20 cellular contexts compared by ENCODE assay signal in genomic region chr1:55289614-55290013, GRCh38.
A peak's percentile ranks its signal among the peaks of the same experiment; 100 is the strongest.
DNase-seq lines count a peak whose midpoint lies in the region; ATAC-seq and TF ChIP-seq lines count a peak whose summit lies in the region.
"Had no signal": no experiment of that assay in that cellular context is flagged by ENCODE, and none has a peak within 500 bp of the region (broad histone marks: within the 10 kb centered on the region; RNA-seq: fewer than 3 reads in every experiment).

No MANE protein-coding gene starts in this region.

- CTCF ChIA-PET in MCF 10A (lab: Yijun Ruan, JAX): interaction anchor here (0.6 to 2.3 kb wide), 5 partner anchors 12 to 1299 kb away, joined by 3 to 19 read pairs (median 4); no protein-coding TSS in a partner anchor

- H3K4me1 Mint-ChIP-seq in endothelial cell (ENCODE audit: unreplicated experiment) (no peaks in the 10 kb centered on the region), MCF 10A (ENCODE audit: insufficient read depth, unreplicated experiment) (peaks cover 5% of the 10 kb centered on the region)

- H3K4me3 Mint-ChIP-seq in endothelial cell (ENCODE audit: unreplicated experiment) (no peak overlapping the region), MCF 10A (ENCODE audit: unreplicated experiment) (no peak overlapping the region)
- H3K4me3 Mint-ChIP-seq: activated CD8-positive, alpha-beta T cell treated with anti-CD3 and anti-CD28 coated beads, Interleukin-2, amount 10 ng/mL, durations not matched to agents 7 days and 5 days; activated naive CD8-positive, alpha-beta T cell treated with anti-CD3 and anti-CD28 coated beads, Interleukin-2, amount 10 ng/mL, durations not matched to agents 7 days and 5 days; activated T-cell treated with anti-CD3 and anti-CD28 coated beads, Interleukin-2, amount 50 U/mL, for 72 hours had no signal

- H3K27ac Mint-ChIP-seq in endothelial cell (ENCODE audit: unreplicated experiment): no peak overlapping the region
- H3K27ac Mint-ChIP-seq in MCF 10A (ENCODE audit: low read depth, unreplicated experiment): no peak overlapping the region
- H3K27ac Mint-ChIP-seq: activated CD8-positive, alpha-beta T cell treated with anti-CD3 and anti-CD28 coated beads, Interleukin-2, amount 10 ng/mL, durations not matched to agents 7 days and 5 days; activated naive CD8-positive, alpha-beta T cell treated with anti-CD3 and anti-CD28 coated beads, Interleukin-2, amount 10 ng/mL, durations not matched to agents 7 days and 5 days; activated T-cell treated with anti-CD3 and anti-CD28 coated beads, Interleukin-2, amount 50 U/mL, for 72 hours had no signal

- H3K36me3 ChIP-seq in spleen: no peaks in the 10 kb centered on the region
- H3K36me3 ChIP-seq in upper lobe of right lung: no peaks in the 10 kb centered on the region
- H3K36me3 ChIP-seq: esophagus muscularis mucosa, WERI-Rb-1 had no signal

- BruUV-seq in MCF 10A (replicated peaks; lab: Mats Ljungman, UMichigan): no TSS peak

- intact Hi-C loops in MCF 10A (cut with micrococcal nuclease): loop anchor here (5.0 to 10.0 kb wide), 2 partner anchors 185 to 1423 kb away; no protein-coding TSS in a partner anchor
- intact Hi-C loops in spleen (cut with DNase I; ENCODE audit: low total_unique reads): loop anchor here (5.0 to 10.0 kb wide), 2 partner anchors 1293 to 1425 kb away; no protein-coding TSS in a partner anchor
- intact Hi-C loops in upper lobe of right lung (cut with DNase I): loop anchor here (10.0 kb wide), 1 partner anchor 1295 kb away; no protein-coding TSS in a partner anchor

- H3K4me3 ChIP-seq in NB4 (ENCODE audit: low read depth, low read length) (no peak overlapping the region), spleen (no peak overlapping the region), upper lobe of right lung (no peak overlapping the region)
- H3K4me3 ChIP-seq: dorsolateral prefrontal cortex, esophagus muscularis mucosa had no signal

- H3K4me1 ChIP-seq in spleen (peaks cover 0 to 24% (median 4%) of the 10 kb centered on the region in 6 donors), upper lobe of right lung (no peaks in the 10 kb centered on the region)

- H3K9me3 Mint-ChIP-seq in endothelial cell (ENCODE audit: unreplicated experiment): no peaks in the 10 kb centered on the region
- peaks cover 7% of the 10 kb centered on the region for H3K9me3 Mint-ChIP-seq in MCF 10A (ENCODE audit: unreplicated experiment)
- H3K9me3 Mint-ChIP-seq: activated naive CD8-positive, alpha-beta T cell treated with anti-CD3 and anti-CD28 coated beads, Interleukin-2, amount 10 ng/mL, durations not matched to agents 7 days and 5 days; activated T-cell treated with anti-CD3 and anti-CD28 coated beads, Interleukin-2, amount 50 U/mL, for 72 hours had no signal

- TF ChIP-seq CTCF in GM12873 (IDR thresholded peaks at IDR 0.05; ENCODE audit: insufficient read depth, low read depth, low read length, missing control alignments): peak; percentile 35
- TF ChIP-seq CTCF in NB4 (IDR thresholded peaks at IDR 0.05; ENCODE audit: low read depth, low read length): peak; percentile 25
- TF ChIP-seq CTCF in endothelial cell (IDR thresholded peaks at IDR 0.05; ENCODE audit: unreplicated experiment): peak; percentile 30
- no peak for TF ChIP-seq CTCF in MCF 10A (IDR thresholded peaks at IDR 0.05; ENCODE audit: unreplicated experiment)
- no peak for TF ChIP-seq CTCF in spleen (IDR thresholded peaks at IDR 0.05 in 8 of 11, conservative IDR thresholded peaks at IDR 0.05 in 3 of 11)
- TF ChIP-seq CTCF in upper lobe of right lung (IDR thresholded peaks at IDR 0.05): no peak

- POLR2A ChIA-PET in MCF 10A (lab: Yijun Ruan, JAX): no interaction called here

- no peak for DNase-seq in NB4 (ENCODE audit: low read depth)
- no peak for DNase-seq in endothelial cell (ENCODE audit: low spot score)
- DNase-seq in renal cortical epithelial cell (ENCODE audit: low read depth): peak; percentile 28
- DNase-seq in MCF 10A (ENCODE audit: unreplicated experiment): no peak
- no peak for DNase-seq in spleen
- DNase-seq in upper lobe of right lung: no peak
- DNase-seq: activated CD8-positive, alpha-beta T cell treated with anti-CD3 and anti-CD28 coated beads, Interleukin-2, amount 10 ng/mL, durations not matched to agents 7 days and 5 days; activated naive CD8-positive, alpha-beta T cell treated with anti-CD3 and anti-CD28 coated beads, Interleukin-2, amount 10 ng/mL, durations not matched to agents 7 days and 5 days; activated T-cell treated with anti-CD3 and anti-CD28 coated beads, Interleukin-2, amount 50 U/mL, for 72 hours; dorsolateral prefrontal cortex; glutamatergic neuron; MM.1S; NCI-H187 treated with DMSO at 0.1 percent for 48 hours; NCI-H524; Right ventricle myocardium superior; T-helper 1 cell; WERI-Rb-1 had no signal

- 92 to 98% (median 93%) methylated on average over 5 of the region's 5 CpGs for WGBS in spleen, 5 donors

- no peaks in the 10 kb centered on the region for H3K27me3 ChIP-seq in spleen (replicated peaks in 1 of 7)
- no peaks in the 10 kb centered on the region for H3K27me3 ChIP-seq in upper lobe of right lung
- H3K27me3 ChIP-seq: esophagus muscularis mucosa had no signal

- H3K27me3 Mint-ChIP-seq in endothelial cell (ENCODE audit: unreplicated experiment): no peaks in the 10 kb centered on the region
- H3K27me3 Mint-ChIP-seq in MCF 10A (ENCODE audit: insufficient read depth, unreplicated experiment): no peaks in the 10 kb centered on the region

- H3K27ac ChIP-seq in spleen (no peak overlapping the region), upper lobe of right lung (no peak overlapping the region)
- H3K27ac ChIP-seq: dorsolateral prefrontal cortex, esophagus muscularis mucosa, WERI-Rb-1 had no signal

- H3K36me3 Mint-ChIP-seq in endothelial cell (ENCODE audit: low read depth, unreplicated experiment) (no peaks in the 10 kb centered on the region), MCF 10A (ENCODE audit: insufficient read depth, unreplicated experiment) (peaks cover 6% of the 10 kb centered on the region)
- H3K36me3 Mint-ChIP-seq: activated naive CD8-positive, alpha-beta T cell treated with anti-CD3 and anti-CD28 coated beads, Interleukin-2, amount 10 ng/mL, durations not matched to agents 7 days and 5 days had no signal

- TF ChIP-seq POLR2A in NB4 (IDR thresholded peaks at IDR 0.05; ENCODE audit: extremely low read depth, insufficient read length) (no peak), spleen (IDR thresholded peaks at IDR 0.05) (no peak)

- ATAC-seq in GM19023 (IDR thresholded peaks at IDR 0.05; ENCODE audit: unreplicated experiment) (no peak), upper lobe of right lung (no peak)
- ATAC-seq: activated CD8-positive, alpha-beta T cell treated with anti-CD3 and anti-CD28 coated beads, Interleukin-2, amount 10 ng/mL, durations not matched to agents 7 days and 5 days; activated T-cell treated with anti-CD3 and anti-CD28 coated beads, Interleukin-2, amount 50 U/mL, for 72 hours had no signal

- H3K9me3 ChIP-seq in spleen (no peaks in the 10 kb centered on the region), upper lobe of right lung (no peaks in the 10 kb centered on the region)
- H3K9me3 ChIP-seq: esophagus muscularis mucosa had no signal

Comparison
In these comparisons a context has a peak if more than half of its experiments do, and no peak if none do; other contexts are left out.
1. CTCF ChIP-seq: peak in GM12873 (single experiment), NB4 (single experiment) and endothelial cell (single experiment); none in MCF 10A (single experiment), spleen (0 of 11) and upper lobe of right lung (single experiment).